ENCODE assay signal across 23 cellular contexts in the genomic region with DNA sequence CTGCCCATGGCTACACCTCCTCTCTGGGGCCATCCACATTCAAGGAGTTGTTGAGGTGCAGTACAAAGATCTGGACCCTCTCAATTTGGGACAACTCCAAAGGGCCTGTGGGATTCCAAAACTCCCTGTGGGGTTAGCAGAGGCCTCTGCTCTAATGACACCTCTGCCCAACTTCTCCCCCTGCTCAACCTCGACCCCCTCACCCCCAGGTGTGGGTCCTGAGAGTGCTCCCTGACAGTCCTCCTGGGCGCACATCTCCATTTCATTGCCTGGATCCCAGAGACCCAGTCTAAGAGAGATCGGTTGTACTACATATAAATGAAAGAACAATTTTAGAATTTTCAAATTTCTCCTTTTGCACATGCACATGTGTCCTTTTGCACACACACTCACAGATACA.
A peak's percentile ranks its signal among the peaks of the same experiment; 100 is the strongest.
DNase-seq lines count a peak whose midpoint lies in the region; ATAC-seq, FAIRE-seq and TF ChIP-seq lines count a peak whose summit lies in the region.
"Had no signal": no experiment of that assay in that cellular context is flagged by ENCODE, and none has a peak within 500 bp of the region (broad histone marks: within the 10 kb centered on the region; RNA-seq: fewer than 3 reads in every experiment).

No MANE protein-coding gene starts in this region.

- H4K8ac ChIP-seq in H9 (replicated peaks; ENCODE audit: insufficient read length, low read depth, low read length): no peak overlapping the region

- peaks cover 36% of the 10 kb centered on the region in 2 experiments for H3K4me1 Mint-ChIP-seq in H9
- H3K4me1 Mint-ChIP-seq in naive thymus-derived CD8-positive, alpha-beta T cell: peaks cover 0 to 12% (median 8%) of the 10 kb centered on the region in 4 donors
- H3K4me1 Mint-ChIP-seq: B cell had no signal

- no peaks in the 10 kb centered on the region for H3K27me3 ChIP-seq in H9 (ENCODE audit: insufficient read depth, low read length)
- peaks cover 7 to 22% of the 10 kb centered on the region in 2 experiments; a peak in 3 of 5 replicates for H3K27me3 ChIP-seq in K562 (ENCODE audit: control insufficient read depth in 2 of 2, insufficient read depth in 2 of 2, low read length in 2 of 2)
- H3K27me3 ChIP-seq: BLaER1 treated with 17β-estradiol and CSF1 and Interleukin-3, amounts not matched to agents 10 nM and 100 nM had no signal

- no TSS peak for BruUV-seq in K562 (replicated peaks; lab: Mats Ljungman, UMichigan)

- no peak overlapping the region for H2BK5ac ChIP-seq in H9 (ENCODE audit: insufficient read length, low read length)

- no peak overlapping the region; a peak in 1 of 7 replicates for H3K27ac Mint-ChIP-seq in H9
- peak overlapping the region in 1 of 10 donors; percentile 8 for H3K27ac Mint-ChIP-seq in naive thymus-derived CD8-positive, alpha-beta T cell
- H3K27ac Mint-ChIP-seq: B cell; CD4-positive, alpha-beta T cell; CD8-positive, alpha-beta T cell had no signal

- CTCF ChIA-PET in K562 (lab: Yijun Ruan, JAX; ENCODE audit: low intra/inter-chr PET ratio): no interaction called here

- no peak for FAIRE-seq in K562 (lab: Jason Lieb, UNC)
- FAIRE-seq: A549, D721Med, G401.6, GM12891, GM19239 had no signal

- no peak overlapping the region for H3K4me3 Mint-ChIP-seq in H9
- H3K4me3 Mint-ChIP-seq in naive thymus-derived CD8-positive, alpha-beta T cell: no peak overlapping the region
- H3K4me3 Mint-ChIP-seq: B cell; CD4-positive, alpha-beta T cell; CD8-positive, alpha-beta T cell had no signal

- no peak overlapping the region for H3K4ac ChIP-seq in H9 (ENCODE audit: low read depth, low read length)

- H2BK20ac ChIP-seq in H9 (ENCODE audit: low read depth, low read length, poor library complexity, severe bottlenecking): no peak overlapping the region

- H2BK120ac ChIP-seq in H9 (ENCODE audit: low read depth, low read length, poor library complexity, severe bottlenecking): peak overlapping the region; percentile 2

- H3K9me3 ChIP-seq in H9 (ENCODE audit: control insufficient read depth, low read depth, low read length) (no peaks in the 10 kb centered on the region), K562 (replicated peaks; ENCODE audit: control insufficient read depth, insufficient read depth, low read depth, low read length) (no peaks in the 10 kb centered on the region)

- H3K36me3 ChIP-seq in K562 (ENCODE audit: control insufficient read depth, insufficient read depth, low read length): no peaks in the 10 kb centered on the region
- H3K36me3 ChIP-seq: BLaER1 treated with 17β-estradiol and CSF1 and Interleukin-3, amounts not matched to agents 10 nM and 100 nM had no signal

- POLR2A ChIA-PET in K562 (lab: Yijun Ruan, JAX): no interaction called here
- POLR2A ChIA-PET in naive thymus-derived CD8-positive, alpha-beta T cell (lab: Charles Lee): no interaction called here

- H3K4me1 ChIP-seq in H9 (ENCODE audit: insufficient read depth, low read length): no peaks in the 10 kb centered on the region; the same call in 1 of the 2 replicates
- H3K4me1 ChIP-seq in K562 (replicated peaks in 1 of 2; ENCODE audit: control insufficient read depth in 2 of 2, insufficient read depth in 2 of 2, low read length in 2 of 2): peaks cover 0 to 9% of the 10 kb centered on the region in 2 experiments; a peak in 4 of 5 replicates

- H3K79me2 ChIP-seq in H9 (ENCODE audit: insufficient read depth, low read length) (no peaks in the 10 kb centered on the region), K562 (ENCODE audit: control insufficient read depth, insufficient read depth, low read length) (no peaks in the 10 kb centered on the region)

- H3K9ac ChIP-seq in H9 (ENCODE audit: extremely low read depth, insufficient read length, low read length): no peak overlapping the region
- no peak overlapping the region for H3K9ac ChIP-seq in K562 (ENCODE audit: insufficient read depth in 1 of 2, low read depth in 2 of 2, low read length in 2 of 2)
- H3K9ac ChIP-seq: BLaER1 treated with 17β-estradiol and CSF1 and Interleukin-3, amounts not matched to agents 10 nM and 100 nM had no signal

- no peak overlapping the region for H3K4me3 ChIP-seq in K562
- H3K4me3 ChIP-seq: A549; BLaER1 treated with 17β-estradiol and CSF1 and Interleukin-3, amounts not matched to agents 10 nM and 100 nM had no signal

- H2BK12ac ChIP-seq in H9 (ENCODE audit: insufficient read length, low read depth, low read length): no peak overlapping the region

- H3K4me2 ChIP-seq in H9 (ENCODE audit: insufficient read depth, insufficient read length, low read length) (no peak overlapping the region), K562 (ENCODE audit: insufficient read depth, low read length) (no peak overlapping the region)
- H3K4me2 ChIP-seq: A549; BLaER1 treated with 17β-estradiol and CSF1 and Interleukin-3, amounts not matched to agents 10 nM and 100 nM had no signal

- H4K91ac ChIP-seq in H9 (ENCODE audit: insufficient read length, low read depth, low read length): no peak overlapping the region

- H3K9me3 Mint-ChIP-seq in H9: peaks cover 0 to 2% of the 10 kb centered on the region in 2 experiments; a peak in 1 of 5 replicates
- no peaks in the 10 kb centered on the region for H3K9me3 Mint-ChIP-seq in naive thymus-derived CD8-positive, alpha-beta T cell
- H3K9me3 Mint-ChIP-seq: CD4-positive, alpha-beta T cell; CD8-positive, alpha-beta T cell had no signal

- no peak overlapping the region for H3K14ac ChIP-seq in H9 (ENCODE audit: insufficient read depth, low read length)

- H2AK5ac ChIP-seq in H9 (ENCODE audit: insufficient read length, low read length): no peak overlapping the region

- in situ Hi-C loops in K562 (cut with MboI): no loop called here

- DNase-seq in activated effector memory CD4-positive, alpha-beta T cell treated with anti-CD3 and anti-CD28 coated beads, Interleukin-2, amount 50 U/mL, for 16 hours: peak; percentile 53
- no peak for DNase-seq in activated effector memory CD4-positive, alpha-beta T cell treated with Interleukin-2 at 50 U/mL for 16 hours
- DNase-seq in H9 (no peak), K562 (ENCODE audit: extremely low read depth in 1 of 4, low spot score in 3 of 4) (no peak), mesenteric fat pad (ENCODE audit: low spot score) (peak; percentile 33), glomerular visceral epithelial cell (ENCODE audit: extremely low spot score) (no peak)
- DNase-seq in naive thymus-derived CD8-positive, alpha-beta T cell: no peak
- DNase-seq: AML-193; Calu3; CD4-positive, alpha-beta T cell; CD8-positive, alpha-beta T cell; DMS79 treated with DMSO at 0.1 percent for 48 hours; GF-D8 had no signal

- no peak overlapping the region for H3K56ac ChIP-seq in H9 (ENCODE audit: insufficient read length, low read depth, low read length)

- H3K79me1 ChIP-seq in H9 (ENCODE audit: insufficient read depth, low read depth, low read length, poor library complexity, severe bottlenecking): no peaks in the 10 kb centered on the region

- H3K18ac ChIP-seq in H9 (ENCODE audit: insufficient read length, low read depth, low read length): no peak overlapping the region

- H4K20me1 ChIP-seq in H9 (ENCODE audit: control insufficient read depth, insufficient read depth, insufficient read length) (no peaks in the 10 kb centered on the region), K562 (replicated peaks; ENCODE audit: control insufficient read depth, insufficient read depth, low read length) (no peaks in the 10 kb centered on the region)
- H4K20me1 ChIP-seq: BLaER1 treated with 17β-estradiol and CSF1 and Interleukin-3, amounts not matched to agents 10 nM and 100 nM had no signal

- H3K23me2 ChIP-seq in H9 (ENCODE audit: insufficient read length, low read depth, low read length, poor library complexity, severe bottlenecking): no peaks in the 10 kb centered on the region

- no peak overlapping the region for H3T11ph ChIP-seq in H9 (ENCODE audit: low read length)

- H4K5ac ChIP-seq in H9 (ENCODE audit: insufficient read length, low read depth, low read length): no peak overlapping the region

- H3K27ac ChIP-seq in H9 (ENCODE audit: insufficient read length, low read depth, low read length) (no peak overlapping the region), K562 (ENCODE audit: extremely low read depth, low read depth, low read length) (no peak overlapping the region)
- H3K27ac ChIP-seq: 22Rv1; A549; BLaER1 treated with 17β-estradiol and CSF1 and Interleukin-3, amounts not matched to agents 10 nM and 100 nM; C4-2B had no signal

- TF ChIP-seq EP300 in K562 (IDR thresholded peaks at IDR 0.05; ENCODE audit: low read length): no peak

- no peak overlapping the region for H3K23ac ChIP-seq in H9 (ENCODE audit: insufficient read length, low read depth, low read length)

- no peak for ATAC-seq in K562
- ATAC-seq in naive thymus-derived CD8-positive, alpha-beta T cell: no peak
- ATAC-seq in activated CD4-positive, CD25-positive, alpha-beta regulatory T cell treated with anti-CD3 and anti-CD28 coated beads, Interleukin-2, amount 50 U/mL, for 24 hours: no peak
- ATAC-seq: A549; CD8-positive, alpha-beta T cell had no signal

- H2BK15ac ChIP-seq in H9 (ENCODE audit: low read depth, low read length): no peak overlapping the region

- no peak for TF ChIP-seq POLR2A in K562 (conservative IDR thresholded peaks at IDR 0.05)

- intact Hi-C loops in K562 (cut with micrococcal nuclease): no loop called here

- TF ChIP-seq CTCF in H9 (conservative IDR thresholded peaks at IDR 0.05) (no peak), K562 (IDR thresholded peaks at IDR 0.05 in 2 of 3, conservative IDR thresholded peaks at IDR 0.05 in 1 of 3; ENCODE audit: insufficient read depth in 2 of 3, low read depth in 1 of 3, low read length in 3 of 3) (no peak)

- peaks cover 17% of the 10 kb centered on the region for H3K27me3 Mint-ChIP-seq in H9 (ENCODE audit: low read depth)
- H3K27me3 Mint-ChIP-seq in naive thymus-derived CD8-positive, alpha-beta T cell: peaks cover 0 to 4% (median 1%) of the 10 kb centered on the region in 5 donors
- H3K27me3 Mint-ChIP-seq: CD4-positive, alpha-beta T cell had no signal

- TF ChIP-seq RAD21 in K562 (CRISPR knock-in tag; conservative IDR thresholded peaks at IDR 0.05 in 1 of 2, IDR thresholded peaks at IDR 0.05 in 1 of 2): no peak

- no peaks in the 10 kb centered on the region for H3K9me1 ChIP-seq in K562 (ENCODE audit: control insufficient read depth, insufficient read depth, low read length)

- H2AFZ ChIP-seq in H9 (ENCODE audit: low read length) (no peak overlapping the region), K562 (ENCODE audit: low read depth, low read length) (no peak overlapping the region)

- no peaks in the 10 kb centered on the region for H3K36me3 Mint-ChIP-seq in H9 (ENCODE audit: insufficient read depth in 1 of 3, low read depth in 3 of 3)
- H3K36me3 Mint-ChIP-seq in naive thymus-derived CD8-positive, alpha-beta T cell: peaks cover 0 to 4% (median 0%) of the 10 kb centered on the region in 3 donors
- H3K36me3 Mint-ChIP-seq: CD8-positive, alpha-beta T cell had no signal

- no CpG with 5 or more reads among the region's 3 CpGs for WGBS in H9 (ENCODE audit: extremely low coverage, insufficient read length, low lambda C conversion rate)
- WGBS in K562 (ENCODE audit: insufficient coverage, low coverage, missing lambda C conversion rate): 8% methylated on average over 3 of the region's 3 CpGs

TF ChIP-seq in K562, 482 proteins besides CTCF, POLR2A, EP300 and RAD21 (continues in another document):
- TF ChIP-seq BRD9 (IDR thresholded peaks at IDR 0.05; ENCODE audit: low read depth, partially characterized antibody) (no peak), ZNF24 (IDR thresholded peaks at IDR 0.05) (no peak), MCM2 (IDR thresholded peaks at IDR 0.05; ENCODE audit: low read depth) (no peak), HNRNPLL (IDR thresholded peaks at IDR 0.05; ENCODE audit: low read depth, low read length, poor library complexity, severe bottlenecking) (no peak)

Comparison
In these comparisons a context has a peak if more than half of its experiments do, and no peak if none do; other contexts are left out.
1. DNase-seq: peak in activated effector memory CD4-positive, alpha-beta T cell treated with anti-CD3 and anti-CD28 coated beads, Interleukin-2, amount 50 U/mL, for 16 hours (single experiment) and mesenteric fat pad (single experiment); none in activated effector memory CD4-positive, alpha-beta T cell treated with Interleukin-2 at 50 U/mL for 16 hours (single experiment), H9 (single experiment), K562 (0 of 4), naive thymus-derived CD8-positive, alpha-beta T cell (0 of 10) and glomerular visceral epithelial cell (single experiment).